In genomic region chr22:49856343-49856742, GRCh38 we compare ENCODE assay signal across 1 cellular context.
TF ChIP-seq lines count a peak whose summit lies in the region.

No MANE protein-coding gene starts in this region.

TF ChIP-seq in GM23338, 12 proteins besides CTCF, POLR2A, EP300 and RAD21 (continued from another document):
- TF ChIP-seq REST (IDR thresholded peaks at IDR 0.05; ENCODE audit: unreplicated experiment) (no peak), EZH2 (IDR thresholded peaks at IDR 0.05; ENCODE audit: low read depth, unreplicated experiment) (no peak), JUNB (IDR thresholded peaks at IDR 0.05; ENCODE audit: unreplicated experiment) (no peak), ZNF462 (CRISPR knock-in tag; IDR thresholded peaks at IDR 0.05) (no peak), NANOG (IDR thresholded peaks at IDR 0.05; ENCODE audit: borderline replicate concordance) (no peak)
- TF ChIP-seq, protein P1, sequence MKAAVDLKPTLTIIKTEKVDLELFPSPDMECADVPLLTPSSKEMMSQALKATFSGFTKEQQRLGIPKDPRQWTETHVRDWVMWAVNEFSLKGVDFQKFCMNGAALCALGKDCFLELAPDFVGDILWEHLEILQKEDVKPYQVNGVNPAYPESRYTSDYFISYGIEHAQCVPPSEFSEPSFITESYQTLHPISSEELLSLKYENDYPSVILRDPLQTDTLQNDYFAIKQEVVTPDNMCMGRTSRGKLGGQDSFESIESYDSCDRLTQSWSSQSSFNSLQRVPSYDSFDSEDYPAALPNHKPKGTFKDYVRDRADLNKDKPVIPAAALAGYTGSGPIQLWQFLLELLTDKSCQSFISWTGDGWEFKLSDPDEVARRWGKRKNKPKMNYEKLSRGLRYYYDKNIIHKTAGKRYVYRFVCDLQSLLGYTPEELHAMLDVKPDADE (IDR thresholded peaks at IDR 0.05), result no peak
TF ChIP-seq in GM23338: peak in this region for 0.
